8 cellular contexts compared by ENCODE assay signal in the genomic region with DNA sequence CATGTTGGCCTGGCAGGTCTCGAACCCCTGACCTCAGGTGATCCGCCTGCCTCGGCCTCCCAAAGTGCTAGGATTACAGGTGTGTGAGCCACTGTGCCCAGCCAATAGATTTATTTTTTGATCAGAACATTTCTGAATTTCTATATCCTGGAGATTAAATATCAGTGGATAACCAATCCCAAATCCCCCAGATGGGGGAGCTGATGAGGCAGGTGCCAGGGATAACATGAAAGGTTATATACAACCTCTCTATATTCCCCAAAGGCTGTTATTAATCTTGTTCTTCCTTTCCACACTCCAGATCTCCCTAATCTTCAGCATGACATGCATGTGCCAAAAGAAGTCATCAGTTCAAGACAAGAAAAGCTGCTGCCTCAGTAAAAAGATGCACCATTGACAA.
DNase-seq lines count a peak whose midpoint lies in the region; ATAC-seq, FAIRE-seq and TF ChIP-seq lines count a peak whose summit lies in the region.

No MANE protein-coding gene starts in this region.

- no CpG with 5 or more reads among the region's 3 CpGs for WGBS in H9 (ENCODE audit: extremely low coverage, insufficient read length, low lambda C conversion rate)

- BruUV-seq in Caco-2 (replicated peaks; lab: Mats Ljungman, UMichigan): no TSS peak

- no peaks in the 10 kb centered on the region for H3K9me3 ChIP-seq in Caco-2
- no peaks in the 10 kb centered on the region for H3K9me3 ChIP-seq in H9 (ENCODE audit: control insufficient read depth, low read depth, low read length)
- H3K9me3 ChIP-seq in kidney (ENCODE audit: control insufficient read depth in 1 of 2, low read length in 2 of 2): no peaks in the 10 kb centered on the region

- H3K27me3 Mint-ChIP-seq in Caco-2 (ENCODE audit: insufficient read depth, unreplicated experiment) (no peaks in the 10 kb centered on the region), H9 (ENCODE audit: low read depth) (no peaks in the 10 kb centered on the region)

- H3K27ac ChIP-seq in H9 (ENCODE audit: insufficient read length, low read depth, low read length): no peak overlapping the region
- H3K27ac ChIP-seq in kidney (ENCODE audit: low read depth in 2 of 2, low read length in 2 of 2): no peak overlapping the region

- CTCF ChIA-PET in Caco-2 (lab: Charles Lee): no interaction called here

- no peak for FAIRE-seq in kidney (lab: Jason Lieb, UNC)

- H4K91ac ChIP-seq in H9 (ENCODE audit: insufficient read length, low read depth, low read length): no peak overlapping the region

- H3K27me3 ChIP-seq in Caco-2 (replicated peaks; ENCODE audit: control insufficient read depth, insufficient read depth, low read length) (no peaks in the 10 kb centered on the region), H9 (ENCODE audit: insufficient read depth, low read length) (no peaks in the 10 kb centered on the region)

- H4K8ac ChIP-seq in H9 (replicated peaks; ENCODE audit: insufficient read length, low read depth, low read length): no peak overlapping the region

- H3K36me3 Mint-ChIP-seq in Caco-2 (ENCODE audit: insufficient read depth, unreplicated experiment) (no peaks in the 10 kb centered on the region), H9 (ENCODE audit: insufficient read depth in 1 of 3, low read depth in 3 of 3) (no peaks in the 10 kb centered on the region)

- POLR2A ChIA-PET in Caco-2 (lab: Charles Lee): no interaction called here

- H3K4me2 ChIP-seq in H9 (ENCODE audit: insufficient read depth, insufficient read length, low read length): no peak overlapping the region

- no peak overlapping the region for H3K56ac ChIP-seq in H9 (ENCODE audit: insufficient read length, low read depth, low read length)

- no peak overlapping the region for H3K14ac ChIP-seq in H9 (ENCODE audit: insufficient read depth, low read length)

- H2BK15ac ChIP-seq in H9 (ENCODE audit: low read depth, low read length): no peak overlapping the region

- no peak overlapping the region for H2BK120ac ChIP-seq in H9 (ENCODE audit: low read depth, low read length, poor library complexity, severe bottlenecking)

- no peak overlapping the region for H3K4me3 Mint-ChIP-seq in Caco-2 (ENCODE audit: unreplicated experiment)
- no peak overlapping the region for H3K4me3 Mint-ChIP-seq in H9

- H3K23me2 ChIP-seq in H9 (ENCODE audit: insufficient read length, low read depth, low read length, poor library complexity, severe bottlenecking): no peaks in the 10 kb centered on the region

- H3K4me3 ChIP-seq in Caco-2 (ENCODE audit: low read depth, low read length): no peak overlapping the region
- H3K4me3 ChIP-seq in kidney (ENCODE audit: low read length in 2 of 2): no peak overlapping the region

- no peak overlapping the region for H2AFZ ChIP-seq in H9 (ENCODE audit: low read length)

- intact Hi-C loops in Caco-2 (cut with micrococcal nuclease; ENCODE audit: unreplicated experiment): no loop called here
- intact Hi-C loops in kidney (cut with DNase I): no loop called here

- H3K79me1 ChIP-seq in H9 (ENCODE audit: insufficient read depth, low read depth, low read length, poor library complexity, severe bottlenecking): no peaks in the 10 kb centered on the region

- no peaks in the 10 kb centered on the region for H4K20me1 ChIP-seq in H9 (ENCODE audit: control insufficient read depth, insufficient read depth, insufficient read length)

- no peak overlapping the region for H3K27ac Mint-ChIP-seq in Caco-2 (ENCODE audit: unreplicated experiment)
- no peak overlapping the region; a peak in 1 of 7 replicates for H3K27ac Mint-ChIP-seq in H9

- no peak overlapping the region for H3K4ac ChIP-seq in H9 (ENCODE audit: low read depth, low read length)

- no peak overlapping the region for H2BK20ac ChIP-seq in H9 (ENCODE audit: low read depth, low read length, poor library complexity, severe bottlenecking)

- H3K4me1 ChIP-seq in Caco-2: no peaks in the 10 kb centered on the region
- H3K4me1 ChIP-seq in H9 (ENCODE audit: insufficient read depth, low read length): no peaks in the 10 kb centered on the region
- H3K4me1 ChIP-seq in kidney (ENCODE audit: control insufficient read depth in 1 of 2, insufficient read depth in 1 of 2, low read depth in 1 of 2, low read length in 2 of 2): no peaks in the 10 kb centered on the region

- H3K9ac ChIP-seq in H9 (ENCODE audit: extremely low read depth, insufficient read length, low read length): no peak overlapping the region
- no peak overlapping the region for H3K9ac ChIP-seq in kidney (ENCODE audit: low read length in 2 of 2)

- no peaks in the 10 kb centered on the region for H3K79me2 ChIP-seq in H9 (ENCODE audit: insufficient read depth, low read length)

- H2AK5ac ChIP-seq in H9 (ENCODE audit: insufficient read length, low read length): no peak overlapping the region

- H2BK5ac ChIP-seq in H9 (ENCODE audit: insufficient read length, low read length): no peak overlapping the region

- H3K18ac ChIP-seq in H9 (ENCODE audit: insufficient read length, low read depth, low read length): no peak overlapping the region

- H3K9me3 Mint-ChIP-seq in Caco-2 (ENCODE audit: unreplicated experiment): no peaks in the 10 kb centered on the region
- no peaks in the 10 kb centered on the region for H3K9me3 Mint-ChIP-seq in H9

- ATAC-seq in HG02885 (IDR thresholded peaks at IDR 0.05; ENCODE audit: poor library complexity, unreplicated experiment) (no peak), HG02759 (IDR thresholded peaks at IDR 0.05; ENCODE audit: unreplicated experiment) (no peak)

- H3T11ph ChIP-seq in H9 (ENCODE audit: low read length): no peak overlapping the region

- no peak overlapping the region for H3K23ac ChIP-seq in H9 (ENCODE audit: insufficient read length, low read depth, low read length)

- H4K5ac ChIP-seq in H9 (ENCODE audit: insufficient read length, low read depth, low read length): no peak overlapping the region

- H3K4me1 Mint-ChIP-seq in Caco-2 (ENCODE audit: low read depth, unreplicated experiment) (no peaks in the 10 kb centered on the region), H9 (peaks cover 5 to 6% of the 10 kb centered on the region in 2 experiments; a peak in 3 of 4 replicates)

- TF ChIP-seq CTCF in Caco-2 (IDR thresholded peaks at IDR 0.05; ENCODE audit: insufficient read depth in 1 of 2, low read depth in 1 of 2, low read length in 1 of 2, severe bottlenecking in 1 of 2, unreplicated experiment in 1 of 2) (peak; percentile 37 to 41), H9 (conservative IDR thresholded peaks at IDR 0.05) (peak; percentile 73), kidney (IDR thresholded peaks at IDR 0.05; ENCODE audit: borderline replicate concordance, extremely low read depth, insufficient read depth) (peak; percentile 5)

- H3K36me3 ChIP-seq in Caco-2 (ENCODE audit: control insufficient read depth, insufficient read depth, low read length) (no peaks in the 10 kb centered on the region), kidney (ENCODE audit: control insufficient read depth in 1 of 2, insufficient read depth in 2 of 2, low read length in 2 of 2) (no peaks in the 10 kb centered on the region)

- DNase-seq in Caco-2 (peak in 1 of 2 experiments; percentile 44), H9 (no peak), SW480 (ENCODE audit: low spot score) (peak; percentile 11), kidney (no peak), amygdala (lab: John Stamatoyannopoulos, UW) (no peak)
- no peak for DNase-seq in activated naive CD4-positive, alpha-beta T cell treated with anti-CD3 and anti-CD28 coated beads, Interleukin-2, amount 50 U/mL, for 16 hours

- H2BK12ac ChIP-seq in H9 (ENCODE audit: insufficient read length, low read depth, low read length): no peak overlapping the region

Comparison
In these comparisons a context has a peak if more than half of its experiments do, and no peak if none do; other contexts are left out.
1. CTCF ChIP-seq: peak in every context shown above with its lines; median percentile 73 in H9; 39 in Caco-2; 5 in kidney.